In genomic region chr14:32352631-32353030, GRCh38 we compare ENCODE assay signal across 28 cellular contexts.
"Had no signal": no experiment of that assay in that cellular context is flagged by ENCODE, and none has a peak within 500 bp of the region (broad histone marks: within the 10 kb centered on the region; RNA-seq: fewer than 3 reads in every experiment).

No MANE protein-coding gene starts in this region.

- H3K9me3 ChIP-seq: lower lobe of right lung, mucosa of descending colon, sigmoid colon, thoracic aorta had no signal

- H3K27ac Mint-ChIP-seq: activated naive CD4-positive, alpha-beta T cell treated with anti-CD3 and anti-CD28 coated beads, Interleukin-2, amount 50 U/mL, for 72 hours; activated T-cell treated with anti-CD3 and anti-CD28 coated beads, Interleukin-2, amount 50 U/mL, for 24 hours; activated T-helper 17 cell treated with anti-CD3 and anti-CD28 coated beads, Interleukin-2, amount 50 U/mL, for 72 hours; naive thymus-derived CD4-positive, alpha-beta T cell; progenitor cell of endocrine pancreas; stimulated activated naive B cell treated with anti-CD40 and anti-IgM and Interleukin-4, amounts not matched to agents 10 μg/mL and 1 μg/mL and 100 μg/mL, for 72 hours; type B pancreatic cell had no signal

- H3K27me3 Mint-ChIP-seq: activated T-cell treated with anti-CD3 and anti-CD28 coated beads, Interleukin-2, amount 50 U/mL, for 24 hours; activated T-helper 17 cell treated with anti-CD3 and anti-CD28 coated beads, Interleukin-2, amount 50 U/mL, for 72 hours; naive thymus-derived CD4-positive, alpha-beta T cell; progenitor cell of endocrine pancreas; type B pancreatic cell had no signal

- H3K36me3 Mint-ChIP-seq: activated naive CD4-positive, alpha-beta T cell treated with anti-CD3 and anti-CD28 coated beads, Interleukin-2, amount 50 U/mL, for 72 hours; stimulated activated naive B cell treated with anti-CD40 and anti-IgM and Interleukin-4, amounts not matched to agents 10 μg/mL and 1 μg/mL and 100 μg/mL, for 72 hours; type B pancreatic cell had no signal

- H3K4me3 Mint-ChIP-seq: activated T-cell treated with anti-CD3 and anti-CD28 coated beads, Interleukin-2, amount 50 U/mL, for 24 hours; activated T-helper 17 cell treated with anti-CD3 and anti-CD28 coated beads, Interleukin-2, amount 50 U/mL, for 72 hours; naive thymus-derived CD4-positive, alpha-beta T cell; neural crest cell; stimulated activated naive B cell treated with anti-CD40 and anti-IgM and Interleukin-4, amounts not matched to agents 10 μg/mL and 1 μg/mL and 100 μg/mL, for 72 hours; type B pancreatic cell had no signal

- H3K4me3 ChIP-seq: heart right ventricle, lower lobe of right lung, mucosa of descending colon, sigmoid colon, thoracic aorta had no signal

- DNase-seq: activated CD4-positive, alpha-beta T cell treated with anti-CD3 and anti-CD28 coated beads for 1 hour; activated CD4-positive, alpha-beta T cell treated with anti-CD3 and anti-CD28 coated beads, Interleukin-2, amount 50 U/mL, for 4 hours; activated CD8-positive, alpha-beta memory T cell treated with anti-CD3 and anti-CD28 coated beads for 24 hours; activated CD8-positive, alpha-beta memory T cell treated with anti-CD3 and anti-CD28 coated beads, Interleukin-2, amount 50 U/mL, for 4 hours; activated T-cell treated with anti-CD3 and anti-CD28 coated beads, Interleukin-2, amount 50 U/mL, for 24 hours; effector CD4-positive, alpha-beta T cell; erythroblast; heart right ventricle; lower lobe of right lung; mesendoderm; mucosa of descending colon; naive thymus-derived CD4-positive, alpha-beta T cell; occipital lobe; retina; sigmoid colon; stimulated activated CD4-positive, alpha-beta T cell treated with anti-CD3 and anti-CD28 coated beads, Interleukin-2, amount 100 ng/mL, for 48 hours; stimulated activated CD8-positive, alpha-beta memory T cell treated with anti-CD3 and anti-CD28 coated beads, Interleukin-4, amount 100 ng/mL, for 48 hours; stimulated activated naive B cell treated with anti-CD40 and anti-IgM and Interleukin-4, amounts not matched to agents 10 μg/mL and 1 μg/mL and 100 μg/mL, for 72 hours; T-helper 1 cell; T-helper 9 cell had no signal

- H3K4me1 ChIP-seq: lower lobe of right lung, sigmoid colon had no signal

- H3K9me3 Mint-ChIP-seq: activated naive CD4-positive, alpha-beta T cell treated with anti-CD3 and anti-CD28 coated beads, Interleukin-2, amount 50 U/mL, for 72 hours; activated T-cell treated with anti-CD3 and anti-CD28 coated beads, Interleukin-2, amount 50 U/mL, for 24 hours; activated T-helper 17 cell treated with anti-CD3 and anti-CD28 coated beads, Interleukin-2, amount 50 U/mL, for 72 hours; type B pancreatic cell had no signal

- ATAC-seq: activated naive CD4-positive, alpha-beta T cell treated with anti-CD3 and anti-CD28 coated beads, Interleukin-2, amount 50 U/mL, for 72 hours; activated T-helper 17 cell treated with anti-CD3 and anti-CD28 coated beads, Interleukin-2, amount 50 U/mL, for 72 hours; heart right ventricle; left lobe of liver; lower lobe of right lung; mucosa of descending colon; naive thymus-derived CD4-positive, alpha-beta T cell; stimulated activated naive B cell treated with anti-CD40 and anti-IgM and Interleukin-4, amounts not matched to agents 10 μg/mL and 1 μg/mL and 100 μg/mL, for 72 hours had no signal

- H3K27ac ChIP-seq: heart right ventricle, lower lobe of right lung, sigmoid colon, thoracic aorta had no signal

- H3K36me3 ChIP-seq: heart right ventricle, lower lobe of right lung, sigmoid colon, thoracic aorta had no signal

- H3K4me1 Mint-ChIP-seq: activated T-helper 17 cell treated with anti-CD3 and anti-CD28 coated beads, Interleukin-2, amount 50 U/mL, for 72 hours; naive thymus-derived CD4-positive, alpha-beta T cell; stimulated activated naive B cell treated with anti-CD40 and anti-IgM and Interleukin-4, amounts not matched to agents 10 μg/mL and 1 μg/mL and 100 μg/mL, for 72 hours had no signal

- H3K27me3 ChIP-seq: heart right ventricle, sigmoid colon had no signal

- FAIRE-seq: endometrium had no signal
